In genomic region chr7:38178695-38179344, GRCh38 we compare ENCODE assay signal across 1 cellular context.
TF ChIP-seq lines count a peak whose summit lies in the region.

No MANE protein-coding gene starts in this region.

TF ChIP-seq in H1, 55 proteins besides CTCF, POLR2A, EP300 and RAD21 (continued from another document):
- TF ChIP-seq ATF2 (IDR thresholded peaks at IDR 0.05; ENCODE audit: low read length) (no peak), TAF1 (IDR thresholded peaks at IDR 0.05; ENCODE audit: low read depth, low read length) (no peak), SAP30 (IDR thresholded peaks at IDR 0.05; ENCODE audit: insufficient read depth, insufficient replicate concordance, low read length) (no peak), FOSL1 (IDR thresholded peaks at IDR 0.05; ENCODE audit: insufficient read depth, low read depth, low read length) (no peak), POLR2AphosphoS5 (IDR thresholded peaks at IDR 0.05; ENCODE audit: low read depth, low read length) (no peak), CHD1 (IDR thresholded peaks at IDR 0.05; ENCODE audit: low read depth, low read length) (no peak), CHD2 (IDR thresholded peaks at IDR 0.05; ENCODE audit: low read length) (no peak), E2F6 (IDR thresholded peaks at IDR 0.05) (no peak)
